In the genomic region with DNA sequence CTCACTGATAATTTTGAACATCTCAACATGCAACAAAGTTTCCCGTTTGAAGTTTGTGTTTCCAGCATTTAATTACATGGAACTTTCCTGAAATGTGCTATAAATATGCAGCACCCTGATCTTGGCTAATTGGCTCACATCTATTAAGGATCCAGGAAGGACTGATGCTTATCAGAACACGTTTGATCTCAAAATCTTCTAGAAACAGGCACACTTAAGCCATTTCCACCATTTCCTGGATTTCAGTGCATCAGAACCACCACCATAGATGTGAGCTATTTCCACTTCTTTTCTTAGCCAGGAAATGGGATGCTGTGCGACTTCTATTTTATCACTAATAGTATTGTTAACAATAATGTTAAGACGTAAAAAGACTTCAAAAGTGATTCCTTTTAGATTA, we compare ENCODE assay signal across 23 cellular contexts.
DNase-seq lines count a peak whose midpoint lies in the region; ATAC-seq and TF ChIP-seq lines count a peak whose summit lies in the region.
"Had no signal": no experiment of that assay in that cellular context is flagged by ENCODE, and none has a peak within 500 bp of the region (broad histone marks: within the 10 kb centered on the region; RNA-seq: fewer than 3 reads in every experiment).

No MANE protein-coding gene starts in this region.

- 66 to 82% methylated on average over 4 of the region's 4 CpGs for WGBS in gastroesophageal sphincter (ENCODE audit: low coverage in 1 of 2), 2 donors

- H3K36me3 ChIP-seq in A673 (ENCODE audit: insufficient read depth, low read length, poor library complexity, severe bottlenecking) (no peaks in the 10 kb centered on the region), gastroesophageal sphincter (no peaks in the 10 kb centered on the region)
- peaks cover 0 to 14% (median 0%) of the 10 kb centered on the region in 11 experiments; a peak in 5 of 22 replicates for H3K36me3 ChIP-seq in BLaER1 treated with 17β-estradiol and CSF1 and Interleukin-3, amounts not matched to agents 10 nM and 100 nM
- H3K36me3 ChIP-seq: BLaER1, HAP-1 had no signal

- H3K4me3 ChIP-seq in A673 (ENCODE audit: low read depth, low read length, poor library complexity, severe bottlenecking) (no peak overlapping the region), gastroesophageal sphincter (no peak overlapping the region)
- H3K4me3 ChIP-seq in BLaER1 treated with 17β-estradiol and CSF1 and Interleukin-3, amounts not matched to agents 10 nM and 100 nM = no peak overlapping the region
- H3K4me3 ChIP-seq: BLaER1, GM12878, GM23248, HAP-1 had no signal

- H3K4me1 ChIP-seq in A673 (ENCODE audit: insufficient read depth, low read length, poor library complexity, severe bottlenecking) = no peaks in the 10 kb centered on the region
- H3K4me1 ChIP-seq in BLaER1 treated with 17β-estradiol and CSF1 and Interleukin-3, amounts not matched to agents 10 nM and 100 nM = peaks cover 8 to 46% (median 25%) of the 10 kb centered on the region in 10 experiments; a peak in 17 of 20 replicates
- H3K4me1 ChIP-seq in gastroesophageal sphincter = peaks cover 0 to 4% (median 0%) of the 10 kb centered on the region in 3 donors
- H3K4me1 ChIP-seq: Caco-2 had no signal

- peak overlapping the region in 8 of 11 experiments; percentile 1 to 38 (median 16); a peak in 7 of 22 replicates for H3K4me2 ChIP-seq in BLaER1 treated with 17β-estradiol and CSF1 and Interleukin-3, amounts not matched to agents 10 nM and 100 nM
- H3K4me2 ChIP-seq: BLaER1, KMS-11 had no signal

- H3K27ac ChIP-seq in A673 (ENCODE audit: low read depth, low read length, poor library complexity, severe bottlenecking) (no peak overlapping the region), gastroesophageal sphincter (peak overlapping the region in 1 of 4 donors; percentile 8)
- H3K27ac ChIP-seq in BLaER1 treated with 17β-estradiol and CSF1 and Interleukin-3, amounts not matched to agents 10 nM and 100 nM = no peak overlapping the region
- H3K27ac ChIP-seq: BLaER1, GM23248, KMS-11 had no signal

- no peak for TF ChIP-seq EP300 in gastroesophageal sphincter (IDR thresholded peaks at IDR 0.05)

- intact Hi-C loops in A673 (cut with micrococcal nuclease; ENCODE audit: unreplicated experiment) = no loop called here

- DNase-seq in A673 (ENCODE audit: low spot score) (peak; percentile 68), dermis blood vessel endothelial cell (peak; percentile 81), pulmonary artery endothelial cell (ENCODE audit: low read depth, low spot score) (peak; percentile 20)
- no peak for DNase-seq in stimulated activated CD4-positive, alpha-beta T cell treated with anti-CD3 and anti-CD28 coated beads, Interleukin-4, amount 100 ng/mL, for 1 hour
- no peak for DNase-seq in stimulated activated CD4-positive, alpha-beta T cell treated with anti-CD3 and anti-CD28 coated beads, Interleukin-4, amount 100 ng/mL, for 24 hours
- DNase-seq: ACHN; Caco-2; CD4-positive, alpha-beta memory T cell; DMS 273 treated with DMSO at 0.1 percent for 48 hours; DMS79 treated with DMSO at 0.1 percent for 48 hours; GM23248; IMR-90; NCI-H2029 treated with DMSO at 0.1 percent for 48 hours; NCI-H226; NCI-H524; NK-92 treated with Interleukin-12 subunit alpha and Interleukin-12 subunit beta, amount 100 ng/mL, for 24 hours had no signal

- POLR2A ChIA-PET in A673 (lab: Charles Lee; ENCODE audit: low non-redundant PET) = interaction anchor here (0.6 kb wide), 1 partner anchor 104 kb away, joined by 3 read pairs; no protein-coding TSS in a partner anchor

- BruUV-seq in A673 (replicated peaks; lab: Mats Ljungman, UMichigan) = no TSS peak

- CTCF ChIA-PET in A673 (lab: Charles Lee) = no interaction called here

- H3K9ac ChIP-seq in BLaER1 treated with 17β-estradiol and CSF1 and Interleukin-3, amounts not matched to agents 10 nM and 100 nM = no peak overlapping the region
- H3K9ac ChIP-seq: BLaER1, GM23248, KMS-11 had no signal

- no peak for ATAC-seq in gastroesophageal sphincter
- ATAC-seq: Panc1 had no signal

- no peaks in the 10 kb centered on the region for H3K9me3 ChIP-seq in A673 (ENCODE audit: low read depth, low read length, poor library complexity, severe bottlenecking)
- H3K9me3 ChIP-seq in BLaER1 treated with 17β-estradiol and CSF1 and Interleukin-3, amounts not matched to agents 10 nM and 100 nM (replicated peaks in 1 of 11) = no peaks in the 10 kb centered on the region
- H3K9me3 ChIP-seq in gastroesophageal sphincter = no peaks in the 10 kb centered on the region
- H3K9me3 ChIP-seq: BLaER1, Caco-2, HAP-1 had no signal

- no peaks in the 10 kb centered on the region for H4K20me1 ChIP-seq in BLaER1 treated with 17β-estradiol and CSF1 and Interleukin-3, amounts not matched to agents 10 nM and 100 nM
- H4K20me1 ChIP-seq: BLaER1 had no signal

- TF ChIP-seq CTCF in A673 (conservative IDR thresholded peaks at IDR 0.05; ENCODE audit: low read depth, low read length) (no peak), gastroesophageal sphincter (IDR thresholded peaks at IDR 0.05) (no peak)

- no peak for TF ChIP-seq POLR2A in gastroesophageal sphincter (IDR thresholded peaks at IDR 0.05)

- H3K27me3 ChIP-seq in A673 (replicated peaks; ENCODE audit: insufficient read depth, low read depth, low read length, poor library complexity) = no peaks in the 10 kb centered on the region
- no peaks in the 10 kb centered on the region for H3K27me3 ChIP-seq in BLaER1 treated with 17β-estradiol and CSF1 and Interleukin-3, amounts not matched to agents 10 nM and 100 nM
- H3K27me3 ChIP-seq in gastroesophageal sphincter = no peaks in the 10 kb centered on the region
- H3K27me3 ChIP-seq: BLaER1 had no signal

Comparison
In these comparisons a context has a peak if more than half of its experiments do, and no peak if none do; other contexts are left out.
1. DNase-seq: peak in A673 (single experiment), dermis blood vessel endothelial cell (single experiment) and pulmonary artery endothelial cell (single experiment); none in stimulated activated CD4-positive, alpha-beta T cell treated with anti-CD3 and anti-CD28 coated beads, Interleukin-4, amount 100 ng/mL, for 1 hour (single experiment) and stimulated activated CD4-positive, alpha-beta T cell treated with anti-CD3 and anti-CD28 coated beads, Interleukin-4, amount 100 ng/mL, for 24 hours (single experiment).